ENCODE assay signal across 8 cellular contexts in genomic region chr19:41298327-41298964, GRCh38. TPM values are rescaled to one million over a fixed set of nuclear protein-coding genes. Genes with fewer than 3 reads are reported as not detected.
DNase-seq lines count a peak whose midpoint lies in the region; ATAC-seq, FAIRE-seq and TF ChIP-seq lines count a peak whose summit lies in the region.

No MANE protein-coding gene starts in this region.

- no peak for FAIRE-seq in pancreas (lab: Jason Lieb, UNC)

- H3K36me3 ChIP-seq in pancreas, result peaks cover 8 to 73% (median 37%) of the 10 kb centered on the region in 3 donors

- H3K27me3 ChIP-seq in pancreas, result no peaks in the 10 kb centered on the region

- H3K4me1 ChIP-seq in pancreas, result peaks cover 0 to 12% (median 0%) of the 10 kb centered on the region in 3 donors

- peak; percentile 23 for ATAC-seq in HG02610 (IDR thresholded peaks at IDR 0.05; ENCODE audit: unreplicated experiment)
- peak in 3 of 4 donors; percentile 77 to 90 (median 82) for ATAC-seq in pancreas
- ATAC-seq in esophagus mucosa, result no peak
- ATAC-seq in GM21360 (IDR thresholded peaks at IDR 0.05; ENCODE audit: unreplicated experiment), result no peak

- 48 to 50% methylated on average over 4 of the region's 4 CpGs for WGBS in pancreas, 2 donors

- no peaks in the 10 kb centered on the region for H3K9me3 Mint-ChIP-seq in activated CD4-positive, alpha-beta memory T cell treated with anti-CD3 and anti-CD28 coated beads for 36 hours

- peaks cover 94% of the 10 kb centered on the region for H3K4me1 Mint-ChIP-seq in activated CD4-positive, alpha-beta memory T cell treated with anti-CD3 and anti-CD28 coated beads for 36 hours (ENCODE audit: low read depth)

- peaks cover 88% of the 10 kb centered on the region for H3K36me3 Mint-ChIP-seq in activated CD4-positive, alpha-beta memory T cell treated with anti-CD3 and anti-CD28 coated beads for 36 hours

- H3K4me3 Mint-ChIP-seq in activated CD4-positive, alpha-beta memory T cell treated with anti-CD3 and anti-CD28 coated beads for 36 hours, result no peak overlapping the region

- DNase-seq in COLO668 (lab: John Stamatoyannopoulos, UW; ENCODE audit: unreplicated experiment) (peak; percentile 44), fibroblast of the conjunctiva (ENCODE audit: low read depth) (peak; percentile 51), pancreas (peak in 3 of 6 donors; percentile 59 to 71 (median 62)), NCI-H69 (lab: John Stamatoyannopoulos, UW) (no peak)
- DNase-seq in activated CD4-positive, alpha-beta memory T cell treated with anti-CD3 and anti-CD28 coated beads for 36 hours, result peak; percentile 48

- H3K27me3 Mint-ChIP-seq in activated CD4-positive, alpha-beta memory T cell treated with anti-CD3 and anti-CD28 coated beads for 36 hours, result no peaks in the 10 kb centered on the region

- no peak for TF ChIP-seq CTCF in pancreas (IDR thresholded peaks at IDR 0.05)

- H3K4me3 ChIP-seq in pancreas, result no peak overlapping the region

- POLR2A ChIA-PET in activated CD4-positive, alpha-beta memory T cell treated with anti-CD3 and anti-CD28 coated beads for 36 hours (lab: Charles Lee), result interaction anchor here (0.6 to 2.0 kb wide), 8 partner anchors 10 to 125 kb away, joined by 3 to 11 read pairs (median 4); partner anchors contain the start of genes CCDC97 and HNRNPUL1

- H3K27ac Mint-ChIP-seq in activated CD4-positive, alpha-beta memory T cell treated with anti-CD3 and anti-CD28 coated beads for 36 hours, result peak overlapping the region; percentile 85

- CTCF ChIA-PET in activated CD4-positive, alpha-beta memory T cell treated with anti-CD3 and anti-CD28 coated beads for 36 hours (lab: Charles Lee), result interaction anchor here (1.0 to 4.7 kb wide), 3 partner anchors 10 to 96 kb away, joined by 3 to 23 read pairs (median 12); partner anchors contain the start of gene HNRNPUL1

- peak overlapping the region in 3 of 4 donors; percentile 40 to 67 (median 50) for H3K27ac ChIP-seq in pancreas

- no peaks in the 10 kb centered on the region for H3K9me3 ChIP-seq in pancreas

- intact Hi-C loops in activated CD4-positive, alpha-beta memory T cell treated with anti-CD3 and anti-CD28 coated beads for 36 hours (cut with micrococcal nuclease), result no loop called here
- intact Hi-C loops in pancreas (cut with DNase I), result no loop called here

RNA-seq across cellular contexts. Expression of gene CCDC97, which starts 11.5 kb away (rescaled TPM):
- 10 to 100 TPM; 20.5 to 23.4 TPM for total RNA-seq in activated CD4-positive, alpha-beta memory T cell treated with anti-CD3 and anti-CD28 coated beads for 36 hours
- total RNA-seq in pancreas (10 to 100 TPM in 5 of 6 donors, 1 to 10 TPM in 1; 9.4 to 19.2 (median 13.1) TPM), esophagus mucosa (19.3 TPM)
- polyA plus RNA-seq in pancreas, result 10 to 100 TPM; 11.3 to 12.4 TPM

RNA-seq across cellular contexts. Expression of gene HNRNPUL1, which starts 34.3 kb away (rescaled TPM):
- total RNA-seq in activated CD4-positive, alpha-beta memory T cell treated with anti-CD3 and anti-CD28 coated beads for 36 hours, result 100 to 1,000 TPM; 290 to 295 TPM
- 100 to 1,000 TPM in 1 of 6 donors, 10 to 100 TPM in 5; 74.0 to 101 (median 83.8) TPM for total RNA-seq in pancreas
- 10 to 100 TPM; 49.2 to 63.1 TPM for polyA plus RNA-seq in pancreas
- 116 TPM for total RNA-seq in esophagus mucosa

RNA-seq across cellular contexts. Expression of gene TGFB1, which starts 55.3 kb away (rescaled TPM):
- 100 to 1,000 TPM; 108 to 110 TPM for total RNA-seq in activated CD4-positive, alpha-beta memory T cell treated with anti-CD3 and anti-CD28 coated beads for 36 hours
- total RNA-seq in pancreas (10 to 100 TPM in 2 of 6 donors, 1 to 10 TPM in 4; 3.3 to 32.3 (median 6.9) TPM), esophagus mucosa (53.8 TPM)
- polyA plus RNA-seq in pancreas, result 1 to 10 TPM; 4.0 to 6.0 TPM

Comparison
In these comparisons a context has a peak if more than half of its experiments do, and no peak if none do; other contexts are left out.
1. ATAC-seq: peak in HG02610 (single experiment) and pancreas (3 of 4); none in esophagus mucosa (single experiment) and GM21360 (single experiment).